Comparison of ENCODE assay signal across 1 cellular context in genomic region chr11:75445315-75445953, GRCh38.
TF ChIP-seq lines count a peak whose summit lies in the region.

No MANE protein-coding gene starts in this region.

TF ChIP-seq in K562, 482 proteins besides CTCF, POLR2A, EP300 and RAD21 (continued from another document and continues in another):
- TF ChIP-seq, protein P1, sequence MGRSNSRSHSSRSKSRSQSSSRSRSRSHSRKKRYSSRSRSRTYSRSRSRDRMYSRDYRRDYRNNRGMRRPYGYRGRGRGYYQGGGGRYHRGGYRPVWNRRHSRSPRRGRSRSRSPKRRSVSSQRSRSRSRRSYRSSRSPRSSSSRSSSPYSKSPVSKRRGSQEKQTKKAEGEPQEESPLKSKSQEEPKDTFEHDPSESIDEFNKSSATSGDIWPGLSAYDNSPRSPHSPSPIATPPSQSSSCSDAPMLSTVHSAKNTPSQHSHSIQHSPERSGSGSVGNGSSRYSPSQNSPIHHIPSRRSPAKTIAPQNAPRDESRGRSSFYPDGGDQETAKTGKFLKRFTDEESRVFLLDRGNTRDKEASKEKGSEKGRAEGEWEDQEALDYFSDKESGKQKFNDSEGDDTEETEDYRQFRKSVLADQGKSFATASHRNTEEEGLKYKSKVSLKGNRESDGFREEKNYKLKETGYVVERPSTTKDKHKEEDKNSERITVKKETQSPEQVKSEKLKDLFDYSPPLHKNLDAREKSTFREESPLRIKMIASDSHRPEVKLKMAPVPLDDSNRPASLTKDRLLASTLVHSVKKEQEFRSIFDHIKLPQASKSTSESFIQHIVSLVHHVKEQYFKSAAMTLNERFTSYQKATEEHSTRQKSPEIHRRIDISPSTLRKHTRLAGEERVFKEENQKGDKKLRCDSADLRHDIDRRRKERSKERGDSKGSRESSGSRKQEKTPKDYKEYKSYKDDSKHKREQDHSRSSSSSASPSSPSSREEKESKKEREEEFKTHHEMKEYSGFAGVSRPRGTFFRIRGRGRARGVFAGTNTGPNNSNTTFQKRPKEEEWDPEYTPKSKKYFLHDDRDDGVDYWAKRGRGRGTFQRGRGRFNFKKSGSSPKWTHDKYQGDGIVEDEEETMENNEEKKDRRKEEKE (IDR thresholded peaks at IDR 0.05; ENCODE audit: borderline replicate concordance in 1 of 2, control insufficient read depth in 1 of 2, low read depth in 2 of 2, low read length in 1 of 2) = no peak
- TF ChIP-seq ILF3 (IDR thresholded peaks at IDR 0.05; ENCODE audit: borderline replicate concordance) = no peak
- no peak for TF ChIP-seq ZNF583 (CRISPR knock-in tag; IDR thresholded peaks at IDR 0.05)
- no peak for TF ChIP-seq HCFC1 (IDR thresholded peaks at IDR 0.05; ENCODE audit: low read depth, low read length)
- TF ChIP-seq OTX1 (CRISPR knock-in tag; IDR thresholded peaks at IDR 0.05) = 0 out of 2 replicates have a peak, but pooled peaks have one; percentile 27
- 0 out of 2 replicates have a peak, but pooled peaks have one; percentile 8 for TF ChIP-seq HBP1 (CRISPR knock-in tag; IDR thresholded peaks at IDR 0.05)
- 0 out of 2 replicates have a peak, but pooled peaks have one; percentile 24 for TF ChIP-seq CHD2 (IDR thresholded peaks at IDR 0.05; ENCODE audit: low read depth, low read length)
- TF ChIP-seq, protein P2, sequence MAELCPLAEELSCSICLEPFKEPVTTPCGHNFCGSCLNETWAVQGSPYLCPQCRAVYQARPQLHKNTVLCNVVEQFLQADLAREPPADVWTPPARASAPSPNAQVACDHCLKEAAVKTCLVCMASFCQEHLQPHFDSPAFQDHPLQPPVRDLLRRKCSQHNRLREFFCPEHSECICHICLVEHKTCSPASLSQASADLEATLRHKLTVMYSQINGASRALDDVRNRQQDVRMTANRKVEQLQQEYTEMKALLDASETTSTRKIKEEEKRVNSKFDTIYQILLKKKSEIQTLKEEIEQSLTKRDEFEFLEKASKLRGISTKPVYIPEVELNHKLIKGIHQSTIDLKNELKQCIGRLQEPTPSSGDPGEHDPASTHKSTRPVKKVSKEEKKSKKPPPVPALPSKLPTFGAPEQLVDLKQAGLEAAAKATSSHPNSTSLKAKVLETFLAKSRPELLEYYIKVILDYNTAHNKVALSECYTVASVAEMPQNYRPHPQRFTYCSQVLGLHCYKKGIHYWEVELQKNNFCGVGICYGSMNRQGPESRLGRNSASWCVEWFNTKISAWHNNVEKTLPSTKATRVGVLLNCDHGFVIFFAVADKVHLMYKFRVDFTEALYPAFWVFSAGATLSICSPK (IDR thresholded peaks at IDR 0.05; ENCODE audit: borderline replicate concordance) = no peak
- TF ChIP-seq ZNF3 (CRISPR knock-in tag; IDR thresholded peaks at IDR 0.05) = no peak
- TF ChIP-seq, protein P3, sequence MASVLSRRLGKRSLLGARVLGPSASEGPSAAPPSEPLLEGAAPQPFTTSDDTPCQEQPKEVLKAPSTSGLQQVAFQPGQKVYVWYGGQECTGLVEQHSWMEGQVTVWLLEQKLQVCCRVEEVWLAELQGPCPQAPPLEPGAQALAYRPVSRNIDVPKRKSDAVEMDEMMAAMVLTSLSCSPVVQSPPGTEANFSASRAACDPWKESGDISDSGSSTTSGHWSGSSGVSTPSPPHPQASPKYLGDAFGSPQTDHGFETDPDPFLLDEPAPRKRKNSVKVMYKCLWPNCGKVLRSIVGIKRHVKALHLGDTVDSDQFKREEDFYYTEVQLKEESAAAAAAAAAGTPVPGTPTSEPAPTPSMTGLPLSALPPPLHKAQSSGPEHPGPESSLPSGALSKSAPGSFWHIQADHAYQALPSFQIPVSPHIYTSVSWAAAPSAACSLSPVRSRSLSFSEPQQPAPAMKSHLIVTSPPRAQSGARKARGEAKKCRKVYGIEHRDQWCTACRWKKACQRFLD (CRISPR knock-in tag; IDR thresholded peaks at IDR 0.05) = no peak
- no peak for TF ChIP-seq PHF21A (IDR thresholded peaks at IDR 0.05; ENCODE audit: borderline replicate concordance, low read depth)
- TF ChIP-seq FOXK2 (conservative IDR thresholded peaks at IDR 0.05 in 1 of 2, IDR thresholded peaks at IDR 0.05 in 1 of 2; ENCODE audit: low read depth in 2 of 2) = no peak
- TF ChIP-seq DDX20 (tag; IDR thresholded peaks at IDR 0.05; ENCODE audit: low read depth) = no peak
- TF ChIP-seq RBM15 (IDR thresholded peaks at IDR 0.05; ENCODE audit: insufficient read depth, low read length) = no peak
- peak; percentile 46; the same call in 1 of the 2 replicates for TF ChIP-seq JUND (IDR thresholded peaks at IDR 0.05; ENCODE audit: borderline replicate concordance, low read depth, low read length)
- no peak for TF ChIP-seq JUND (tag; IDR thresholded peaks at IDR 0.05; ENCODE audit: borderline replicate concordance, low read depth, low read length)
- no peak for TF ChIP-seq ZFP1 (CRISPR knock-in tag; IDR thresholded peaks at IDR 0.05)
- TF ChIP-seq, protein P4, sequence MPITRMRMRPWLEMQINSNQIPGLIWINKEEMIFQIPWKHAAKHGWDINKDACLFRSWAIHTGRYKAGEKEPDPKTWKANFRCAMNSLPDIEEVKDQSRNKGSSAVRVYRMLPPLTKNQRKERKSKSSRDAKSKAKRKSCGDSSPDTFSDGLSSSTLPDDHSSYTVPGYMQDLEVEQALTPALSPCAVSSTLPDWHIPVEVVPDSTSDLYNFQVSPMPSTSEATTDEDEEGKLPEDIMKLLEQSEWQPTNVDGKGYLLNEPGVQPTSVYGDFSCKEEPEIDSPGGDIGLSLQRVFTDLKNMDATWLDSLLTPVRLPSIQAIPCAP (CRISPR knock-in tag; IDR thresholded peaks at IDR 0.05; ENCODE audit: borderline replicate concordance) = no peak
- TF ChIP-seq, protein P5, sequence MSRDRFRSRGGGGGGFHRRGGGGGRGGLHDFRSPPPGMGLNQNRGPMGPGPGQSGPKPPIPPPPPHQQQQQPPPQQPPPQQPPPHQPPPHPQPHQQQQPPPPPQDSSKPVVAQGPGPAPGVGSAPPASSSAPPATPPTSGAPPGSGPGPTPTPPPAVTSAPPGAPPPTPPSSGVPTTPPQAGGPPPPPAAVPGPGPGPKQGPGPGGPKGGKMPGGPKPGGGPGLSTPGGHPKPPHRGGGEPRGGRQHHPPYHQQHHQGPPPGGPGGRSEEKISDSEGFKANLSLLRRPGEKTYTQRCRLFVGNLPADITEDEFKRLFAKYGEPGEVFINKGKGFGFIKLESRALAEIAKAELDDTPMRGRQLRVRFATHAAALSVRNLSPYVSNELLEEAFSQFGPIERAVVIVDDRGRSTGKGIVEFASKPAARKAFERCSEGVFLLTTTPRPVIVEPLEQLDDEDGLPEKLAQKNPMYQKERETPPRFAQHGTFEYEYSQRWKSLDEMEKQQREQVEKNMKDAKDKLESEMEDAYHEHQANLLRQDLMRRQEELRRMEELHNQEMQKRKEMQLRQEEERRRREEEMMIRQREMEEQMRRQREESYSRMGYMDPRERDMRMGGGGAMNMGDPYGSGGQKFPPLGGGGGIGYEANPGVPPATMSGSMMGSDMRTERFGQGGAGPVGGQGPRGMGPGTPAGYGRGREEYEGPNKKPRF (IDR thresholded peaks at IDR 0.05; ENCODE audit: low read depth, low read length) = no peak
- TF ChIP-seq ZNF232 (CRISPR knock-in tag; IDR thresholded peaks at IDR 0.05) = no peak
- TF ChIP-seq SAP30 (IDR thresholded peaks at IDR 0.05; ENCODE audit: borderline replicate concordance, insufficient read depth, low read depth, low read length, poor library complexity, severe bottlenecking) = no peak
- no peak for TF ChIP-seq NFE2L1 (tag; IDR thresholded peaks at IDR 0.05; ENCODE audit: borderline replicate concordance, low read depth)
- peak; percentile 75 for TF ChIP-seq RBM39 (optimal IDR thresholded peaks at IDR 0.05; ENCODE audit: low read depth, low read length)
- no peak for TF ChIP-seq U2AF1 (optimal IDR thresholded peaks at IDR 0.05; ENCODE audit: low read depth, low read length)
- no peak for TF ChIP-seq PRMT5 (CRISPR knock-in tag; IDR thresholded peaks at IDR 0.05)
- 0 out of 2 replicates have a peak, but pooled peaks have one; percentile 25 for TF ChIP-seq KLF6 (CRISPR knock-in tag; IDR thresholded peaks at IDR 0.05; ENCODE audit: borderline replicate concordance)
- TF ChIP-seq SNAPC5 (CRISPR knock-in tag; IDR thresholded peaks at IDR 0.05) = no peak
- no peak for TF ChIP-seq CTCFL (IDR thresholded peaks at IDR 0.05; ENCODE audit: borderline replicate concordance, insufficient read depth, low read depth, low read length, poor library complexity, severe bottlenecking)
- no peak for TF ChIP-seq ZNF77 (CRISPR knock-in tag; IDR thresholded peaks at IDR 0.05)
- TF ChIP-seq ZHX1 (conservative IDR thresholded peaks at IDR 0.05; ENCODE audit: low read length) = no peak
- peak; percentile 93 for TF ChIP-seq STAG1 (CRISPR knock-in tag; IDR thresholded peaks at IDR 0.05; ENCODE audit: borderline replicate concordance)
- TF ChIP-seq BCL6 (CRISPR knock-in tag; IDR thresholded peaks at IDR 0.05) = no peak
- no peak for TF ChIP-seq ZNF830 (CRISPR knock-in tag; IDR thresholded peaks at IDR 0.05)
- no peak for TF ChIP-seq ZNF134 (CRISPR knock-in tag; conservative IDR thresholded peaks at IDR 0.05)
- TF ChIP-seq KAT2B (IDR thresholded peaks at IDR 0.05; ENCODE audit: low read depth, low read length) = no peak
- TF ChIP-seq, protein P6, sequence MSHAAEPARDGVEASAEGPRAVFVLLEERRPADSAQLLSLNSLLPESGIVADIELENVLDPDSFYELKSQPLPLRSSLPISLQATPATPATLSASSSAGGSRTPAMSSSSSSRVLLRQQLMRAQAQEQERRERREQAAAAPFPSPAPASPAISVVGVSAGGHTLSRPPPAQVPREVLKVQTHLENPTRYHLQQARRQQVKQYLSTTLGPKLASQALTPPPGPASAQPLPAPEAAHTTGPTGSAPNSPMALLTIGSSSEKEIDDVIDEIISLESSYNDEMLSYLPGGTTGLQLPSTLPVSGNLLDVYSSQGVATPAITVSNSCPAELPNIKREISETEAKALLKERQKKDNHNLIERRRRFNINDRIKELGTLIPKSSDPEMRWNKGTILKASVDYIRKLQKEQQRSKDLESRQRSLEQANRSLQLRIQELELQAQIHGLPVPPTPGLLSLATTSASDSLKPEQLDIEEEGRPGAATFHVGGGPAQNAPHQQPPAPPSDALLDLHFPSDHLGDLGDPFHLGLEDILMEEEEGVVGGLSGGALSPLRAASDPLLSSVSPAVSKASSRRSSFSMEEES (CRISPR knock-in tag; IDR thresholded peaks at IDR 0.05) = no peak
- no peak for TF ChIP-seq SREBF1 (IDR thresholded peaks at IDR 0.05; ENCODE audit: borderline replicate concordance, low read depth, low read length)
- no peak for TF ChIP-seq JUNB (CRISPR knock-in tag; conservative IDR thresholded peaks at IDR 0.05)
- TF ChIP-seq SMARCA4 (IDR thresholded peaks at IDR 0.05) = no peak
- no peak for TF ChIP-seq HDAC8 (tag; IDR thresholded peaks at IDR 0.05)
- TF ChIP-seq ZNF644 (tag; IDR thresholded peaks at IDR 0.05; ENCODE audit: low read depth) = no peak
- peak; percentile 26; the same call in 1 of the 2 replicates for TF ChIP-seq BCOR (IDR thresholded peaks at IDR 0.05)
- no peak for TF ChIP-seq ZBTB17 (CRISPR knock-in tag; IDR thresholded peaks at IDR 0.05)
- peak; percentile 92 for TF ChIP-seq CC2D1A (IDR thresholded peaks at IDR 0.05)
- TF ChIP-seq, protein P7, sequence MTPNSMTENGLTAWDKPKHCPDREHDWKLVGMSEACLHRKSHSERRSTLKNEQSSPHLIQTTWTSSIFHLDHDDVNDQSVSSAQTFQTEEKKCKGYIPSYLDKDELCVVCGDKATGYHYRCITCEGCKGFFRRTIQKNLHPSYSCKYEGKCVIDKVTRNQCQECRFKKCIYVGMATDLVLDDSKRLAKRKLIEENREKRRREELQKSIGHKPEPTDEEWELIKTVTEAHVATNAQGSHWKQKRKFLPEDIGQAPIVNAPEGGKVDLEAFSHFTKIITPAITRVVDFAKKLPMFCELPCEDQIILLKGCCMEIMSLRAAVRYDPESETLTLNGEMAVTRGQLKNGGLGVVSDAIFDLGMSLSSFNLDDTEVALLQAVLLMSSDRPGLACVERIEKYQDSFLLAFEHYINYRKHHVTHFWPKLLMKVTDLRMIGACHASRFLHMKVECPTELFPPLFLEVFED (CRISPR knock-in tag; conservative IDR thresholded peaks at IDR 0.05) = peak; percentile 67; the same call in 1 of the 2 replicates
